ENCODE assay signal across 18 cellular contexts in the genomic region with DNA sequence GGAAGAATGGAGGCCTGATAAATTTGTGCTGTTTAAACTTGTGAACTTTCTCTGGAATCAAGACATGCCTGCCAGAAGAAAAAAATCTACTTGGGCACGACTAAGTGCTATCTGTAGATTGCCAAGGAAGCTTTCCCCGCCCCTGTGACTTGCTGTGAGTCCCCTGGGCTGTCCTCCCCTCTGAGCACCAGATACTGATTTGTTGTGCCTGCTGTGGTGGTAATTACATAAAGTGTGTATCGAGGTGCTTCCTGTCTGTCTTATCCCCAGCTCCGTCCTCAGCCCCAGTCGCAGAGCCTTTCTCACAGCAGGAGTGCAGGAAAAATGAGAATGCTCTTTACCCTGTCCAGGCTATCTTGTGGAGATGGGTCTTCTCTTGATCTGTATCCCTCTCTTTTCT. TPM values are rescaled to one million over a fixed set of nuclear protein-coding genes. Genes with fewer than 3 reads are reported as not detected.
A peak's percentile ranks its signal among the peaks of the same experiment; 100 is the strongest.
DNase-seq lines count a peak whose midpoint lies in the region; ATAC-seq, FAIRE-seq and TF ChIP-seq lines count a peak whose summit lies in the region.
"Had no signal": no experiment of that assay in that cellular context is flagged by ENCODE, and none has a peak within 500 bp of the region (broad histone marks: within the 10 kb centered on the region; RNA-seq: fewer than 3 reads in every experiment).

No MANE protein-coding gene starts in this region.

- H3K4me2 ChIP-seq in A549 (peak overlapping the region; percentile 12; the same call in 1 of the 3 replicates), astrocyte (ENCODE audit: low read length) (peak overlapping the region; percentile 5)

- H3K9me3 ChIP-seq in A549 (no peaks in the 10 kb centered on the region), astrocyte (ENCODE audit: insufficient read depth, low read depth, low read length) (no peaks in the 10 kb centered on the region), suprapubic skin (no peaks in the 10 kb centered on the region)
- H3K9me3 ChIP-seq: ascending aorta had no signal

- TF ChIP-seq CTCF in A549 (IDR thresholded peaks at IDR 0.05) (no peak), HFFc6 (IDR thresholded peaks at IDR 0.05) (no peak), astrocyte (IDR thresholded peaks at IDR 0.05; ENCODE audit: insufficient read depth, low read depth, low read length) (no peak), suprapubic skin (IDR thresholded peaks at IDR 0.05) (no peak)

- no peak for TF ChIP-seq RAD21 in A549 (conservative IDR thresholded peaks at IDR 0.05 in 1 of 2, IDR thresholded peaks at IDR 0.05 in 1 of 2)

- POLR2A ChIA-PET in A549 (lab: Yijun Ruan, JAX), result no interaction called here
- POLR2A ChIA-PET in activated CD4-positive, alpha-beta memory T cell treated with anti-CD3 and anti-CD28 coated beads for 36 hours (lab: Charles Lee), result no interaction called here

- no peak overlapping the region for H2AFZ ChIP-seq in astrocyte (ENCODE audit: low read depth, low read length)

- H3K9me3 Mint-ChIP-seq in HFFc6 (no peaks in the 10 kb centered on the region), astrocyte (ENCODE audit: unreplicated experiment) (peaks cover 2% of the 10 kb centered on the region), naive B cell (no peaks in the 10 kb centered on the region)
- H3K9me3 Mint-ChIP-seq in activated CD4-positive, alpha-beta memory T cell treated with anti-CD3 and anti-CD28 coated beads for 36 hours, result no peaks in the 10 kb centered on the region
- H3K9me3 Mint-ChIP-seq: activated CD4-positive, alpha-beta T cell treated with anti-CD3 and anti-CD28 coated beads, Interleukin-2, amount 10 ng/mL, durations not matched to agents 24 days and 14 days; activated naive CD4-positive, alpha-beta T cell treated with anti-CD3 and anti-CD28 coated beads, Interleukin-2, amount 10 ng/mL, durations not matched to agents 7 days and 5 days; stimulated activated naive B cell treated with anti-CD40 and anti-IgM and Interleukin-4, amounts not matched to agents 10 μg/mL and 1 μg/mL and 100 μg/mL, for 72 hours had no signal

- DNase-seq in A549 (ENCODE audit: low read depth in 1 of 2, low spot score in 1 of 2), result no peak
- no peak for DNase-seq in HFFc6
- DNase-seq in astrocyte (ENCODE audit: low read depth), result no peak
- no peak for DNase-seq in naive B cell
- DNase-seq in activated CD4-positive, alpha-beta memory T cell treated with anti-CD3 and anti-CD28 coated beads for 36 hours, result no peak
- no peak for DNase-seq in suprapubic skin (ENCODE audit: low spot score in 2 of 2)
- DNase-seq in NCI-H146 treated with DMSO at 0.1 percent for 48 hours (lab: John Stamatoyannopoulos, UW; ENCODE audit: unreplicated experiment), result no peak
- no peak for DNase-seq in cardiac septum (ENCODE audit: low spot score)
- DNase-seq: activated CD4-positive, alpha-beta T cell treated with anti-CD3 and anti-CD28 coated beads, Interleukin-2, amount 10 ng/mL, durations not matched to agents 24 days and 14 days; activated naive CD4-positive, alpha-beta T cell treated with anti-CD3 and anti-CD28 coated beads, Interleukin-2, amount 10 ng/mL, durations not matched to agents 7 days and 5 days; activated T-cell treated with anti-CD3 and anti-CD28 coated beads for 4 hours; GOT3; kidney; retina; RPMI8226; stimulated activated naive B cell treated with anti-CD40 and anti-IgM and Interleukin-4, amounts not matched to agents 10 μg/mL and 1 μg/mL and 100 μg/mL, for 72 hours had no signal

- H3K27me3 ChIP-seq in astrocyte (ENCODE audit: insufficient read depth, low read length) (no peaks in the 10 kb centered on the region), suprapubic skin (no peaks in the 10 kb centered on the region)
- H3K27me3 ChIP-seq: ascending aorta had no signal

- H3K4me1 Mint-ChIP-seq in HFFc6 (ENCODE audit: low read depth), result peaks cover 96% of the 10 kb centered on the region
- peaks cover 84% of the 10 kb centered on the region for H3K4me1 Mint-ChIP-seq in astrocyte (ENCODE audit: low read depth, unreplicated experiment)
- H3K4me1 Mint-ChIP-seq in naive B cell, result peaks cover 48 to 64% (median 61%) of the 10 kb centered on the region in 3 donors
- no peaks in the 10 kb centered on the region for H3K4me1 Mint-ChIP-seq in activated CD4-positive, alpha-beta memory T cell treated with anti-CD3 and anti-CD28 coated beads for 36 hours (ENCODE audit: low read depth)
- H3K4me1 Mint-ChIP-seq: activated CD4-positive, alpha-beta T cell treated with anti-CD3 and anti-CD28 coated beads, Interleukin-2, amount 10 ng/mL, durations not matched to agents 24 days and 14 days; activated naive CD4-positive, alpha-beta T cell treated with anti-CD3 and anti-CD28 coated beads, Interleukin-2, amount 10 ng/mL, durations not matched to agents 7 days and 5 days had no signal

- peaks cover 98% of the 10 kb centered on the region for H3K79me2 ChIP-seq in astrocyte (ENCODE audit: insufficient read depth, low read length)

- H3K27me3 Mint-ChIP-seq in HFFc6 (ENCODE audit: insufficient read depth), result peaks cover 1% of the 10 kb centered on the region; the same call in 1 of the 2 replicates
- no peaks in the 10 kb centered on the region for H3K27me3 Mint-ChIP-seq in astrocyte (ENCODE audit: low read depth, unreplicated experiment)
- H3K27me3 Mint-ChIP-seq in naive B cell, result no peaks in the 10 kb centered on the region
- peaks cover 7% of the 10 kb centered on the region for H3K27me3 Mint-ChIP-seq in activated CD4-positive, alpha-beta memory T cell treated with anti-CD3 and anti-CD28 coated beads for 36 hours
- H3K27me3 Mint-ChIP-seq: activated naive CD4-positive, alpha-beta T cell treated with anti-CD3 and anti-CD28 coated beads, Interleukin-2, amount 10 ng/mL, durations not matched to agents 7 days and 5 days; stimulated activated naive B cell treated with anti-CD40 and anti-IgM and Interleukin-4, amounts not matched to agents 10 μg/mL and 1 μg/mL and 100 μg/mL, for 72 hours had no signal

- no peak for TF ChIP-seq EP300 in A549 (IDR thresholded peaks at IDR 0.05)
- TF ChIP-seq EP300 in suprapubic skin (IDR thresholded peaks at IDR 0.05), result no peak

- H3K36me3 ChIP-seq in astrocyte (ENCODE audit: insufficient read depth, low read length), result peaks cover 6% of the 10 kb centered on the region
- no peaks in the 10 kb centered on the region for H3K36me3 ChIP-seq in suprapubic skin
- H3K36me3 ChIP-seq: ascending aorta had no signal

- no peak for FAIRE-seq in A549 (lab: Jason Lieb, UNC)
- FAIRE-seq in astrocyte (lab: Jason Lieb, UNC), result no peak
- FAIRE-seq: GM18507, kidney had no signal

- H3K4me3 ChIP-seq in A549 (no peak overlapping the region), astrocyte (ENCODE audit: insufficient read depth, low read depth, low read length) (no peak overlapping the region), suprapubic skin (no peak overlapping the region)
- H3K4me3 ChIP-seq: ascending aorta had no signal

- H3K27ac Mint-ChIP-seq in HFFc6, result peak overlapping the region; percentile 83
- H3K27ac Mint-ChIP-seq in astrocyte (ENCODE audit: unreplicated experiment), result peak overlapping the region; percentile 62
- H3K27ac Mint-ChIP-seq in naive B cell, result peak overlapping the region in 5 of 6 donors; percentile 15 to 83 (median 54)
- H3K27ac Mint-ChIP-seq in activated CD4-positive, alpha-beta memory T cell treated with anti-CD3 and anti-CD28 coated beads for 36 hours, result no peak overlapping the region
- H3K27ac Mint-ChIP-seq: activated CD4-positive, alpha-beta T cell treated with anti-CD3 and anti-CD28 coated beads, Interleukin-2, amount 10 ng/mL, durations not matched to agents 24 days and 14 days; activated naive CD4-positive, alpha-beta T cell treated with anti-CD3 and anti-CD28 coated beads, Interleukin-2, amount 10 ng/mL, durations not matched to agents 7 days and 5 days; stimulated activated naive B cell treated with anti-CD40 and anti-IgM and Interleukin-4, amounts not matched to agents 10 μg/mL and 1 μg/mL and 100 μg/mL, for 72 hours had no signal

- H3K36me3 Mint-ChIP-seq in HFFc6 (ENCODE audit: low read depth) (peaks cover 68% of the 10 kb centered on the region), astrocyte (ENCODE audit: low read depth, unreplicated experiment) (peaks cover 10% of the 10 kb centered on the region), naive B cell (no peaks in the 10 kb centered on the region)
- no peaks in the 10 kb centered on the region for H3K36me3 Mint-ChIP-seq in activated CD4-positive, alpha-beta memory T cell treated with anti-CD3 and anti-CD28 coated beads for 36 hours
- H3K36me3 Mint-ChIP-seq: activated naive CD4-positive, alpha-beta T cell treated with anti-CD3 and anti-CD28 coated beads, Interleukin-2, amount 10 ng/mL, durations not matched to agents 7 days and 5 days had no signal

- WGBS in A549 (ENCODE audit: missing lambda C conversion rate), result 76% methylated on average over 5 of the region's 5 CpGs
- 58% methylated on average over 5 of the region's 5 CpGs for WGBS in suprapubic skin

- peaks cover 55% of the 10 kb centered on the region for H4K20me1 ChIP-seq in astrocyte (ENCODE audit: insufficient read depth, low read length)

- peaks cover 91% of the 10 kb centered on the region for H3K4me1 ChIP-seq in A549
- H3K4me1 ChIP-seq in astrocyte (ENCODE audit: insufficient read depth, low read length), result peaks cover 65% of the 10 kb centered on the region
- peaks cover 25% of the 10 kb centered on the region for H3K4me1 ChIP-seq in suprapubic skin

- TF ChIP-seq POLR2A in A549 (IDR thresholded peaks at IDR 0.05; ENCODE audit: low read length), result no peak
- no peak for TF ChIP-seq POLR2A in suprapubic skin (IDR thresholded peaks at IDR 0.05)

- H3K9ac ChIP-seq in astrocyte (ENCODE audit: low read length), result no peak overlapping the region

- H3K4me3 Mint-ChIP-seq in HFFc6, result peak overlapping the region; percentile 49
- no peak overlapping the region for H3K4me3 Mint-ChIP-seq in astrocyte (ENCODE audit: unreplicated experiment)
- H3K4me3 Mint-ChIP-seq in naive B cell, result no peak overlapping the region
- no peak overlapping the region for H3K4me3 Mint-ChIP-seq in activated CD4-positive, alpha-beta memory T cell treated with anti-CD3 and anti-CD28 coated beads for 36 hours
- H3K4me3 Mint-ChIP-seq: activated CD4-positive, alpha-beta T cell treated with anti-CD3 and anti-CD28 coated beads, Interleukin-2, amount 10 ng/mL, durations not matched to agents 24 days and 14 days; activated naive CD4-positive, alpha-beta T cell treated with anti-CD3 and anti-CD28 coated beads, Interleukin-2, amount 10 ng/mL, durations not matched to agents 7 days and 5 days; stimulated activated naive B cell treated with anti-CD40 and anti-IgM and Interleukin-4, amounts not matched to agents 10 μg/mL and 1 μg/mL and 100 μg/mL, for 72 hours had no signal

- CTCF ChIA-PET in A549 (lab: Yijun Ruan, JAX), result interaction anchor here (0.8 to 2.0 kb wide), 3 partner anchors 41 to 193 kb away, joined by 3 to 6 read pairs (median 3); no protein-coding TSS in a partner anchor
- CTCF ChIA-PET in activated CD4-positive, alpha-beta memory T cell treated with anti-CD3 and anti-CD28 coated beads for 36 hours (lab: Charles Lee), result no interaction called here

- peak in 1 of 2 experiments; percentile 34; a peak in 3 of 6 replicates for ATAC-seq in A549
- no peak for ATAC-seq in naive B cell (ENCODE audit: low read depth in 2 of 2)
- ATAC-seq: stimulated activated naive B cell treated with anti-CD40 and anti-IgM and Interleukin-4, amounts not matched to agents 10 μg/mL and 1 μg/mL and 100 μg/mL, for 72 hours had no signal

- intact Hi-C loops in activated CD4-positive, alpha-beta memory T cell treated with anti-CD3 and anti-CD28 coated beads for 36 hours (cut with micrococcal nuclease), result no loop called here
- intact Hi-C loops in cardiac septum (cut with DNase I), result no loop called here

- H3K27ac ChIP-seq in A549, result peak overlapping the region in 1 of 2 experiments; percentile 62; a peak in 2 of 6 replicates
- peak overlapping the region; percentile 50 for H3K27ac ChIP-seq in astrocyte (ENCODE audit: low read depth, low read length)
- H3K27ac ChIP-seq in suprapubic skin, result no peak overlapping the region

RNA-seq across cellular contexts. Expression of a gene that starts 53.9 kb away (rescaled TPM):
- polyA plus RNA-seq in A549 (2011; rRNA removed) (79.0 and 91.2 TPM in 2 replicates), A549 (2017; fragmentation: RNase III; extraction: RNeasy Plus Mini Kit Qiagen cat#74134 plus additional on column Dnase treatment) (47.5 to 57.9 TPM (median 48.1 TPM) in 3 replicates), naive B cell (ENCODE audit: low read depth in 6 of 6) (10 to 100 TPM in 4 of 6 donors, 1 to 10 TPM in 2; 7.3 to 16.4 (median 11.1) TPM)
- 63.7 and 64.8 TPM in 2 replicates for polyA plus RNA-seq in A549 (2012; cell fraction: cytosol; rRNA removed)
- 217 and 257 TPM in 2 replicates for polyA plus RNA-seq in A549 (2012; cell fraction: nucleus; rRNA removed)
- polyA minus RNA-seq in A549 (2011; rRNA and poly(A)+ RNA removed), result 263 and 307 TPM in 2 replicates
- 100 to 1,000 TPM; 167 to 219 (median 190) TPM for total RNA-seq in HFFc6 (2021; fragmentation: NEBNext Ultra II Directional; extraction: Animal tissue kit (Norgen Biotek cat#: 25700))
- total RNA-seq in astrocyte (291 and 347 TPM in 2 replicates), suprapubic skin (100 to 1,000 TPM in 1 of 4 donors, 10 to 100 TPM in 3; 62.7 to 159 (median 70.4) TPM), cardiac septum (89.8 TPM)
- total RNA-seq in activated CD4-positive, alpha-beta memory T cell treated with anti-CD3 and anti-CD28 coated beads for 36 hours, result 1 to 10 TPM; 6.0 to 6.6 TPM

Comparison
In these comparisons a context has a peak if more than half of its experiments do, and no peak if none do; other contexts are left out.
1. RNA of a gene that starts 53.9 kb away (total RNA-seq): 291 to 347 TPM in astrocyte, 167 to 219 TPM in HFFc6, 89.8 TPM in cardiac septum (single experiment) and 62.7 to 159 TPM in suprapubic skin; 6.0 to 6.6 TPM in activated CD4-positive, alpha-beta memory T cell treated with anti-CD3 and anti-CD28 coated beads for 36 hours; every median in the first group is over 4 times any median in the second.